11 cellular contexts compared by ENCODE assay signal in the genomic region with DNA sequence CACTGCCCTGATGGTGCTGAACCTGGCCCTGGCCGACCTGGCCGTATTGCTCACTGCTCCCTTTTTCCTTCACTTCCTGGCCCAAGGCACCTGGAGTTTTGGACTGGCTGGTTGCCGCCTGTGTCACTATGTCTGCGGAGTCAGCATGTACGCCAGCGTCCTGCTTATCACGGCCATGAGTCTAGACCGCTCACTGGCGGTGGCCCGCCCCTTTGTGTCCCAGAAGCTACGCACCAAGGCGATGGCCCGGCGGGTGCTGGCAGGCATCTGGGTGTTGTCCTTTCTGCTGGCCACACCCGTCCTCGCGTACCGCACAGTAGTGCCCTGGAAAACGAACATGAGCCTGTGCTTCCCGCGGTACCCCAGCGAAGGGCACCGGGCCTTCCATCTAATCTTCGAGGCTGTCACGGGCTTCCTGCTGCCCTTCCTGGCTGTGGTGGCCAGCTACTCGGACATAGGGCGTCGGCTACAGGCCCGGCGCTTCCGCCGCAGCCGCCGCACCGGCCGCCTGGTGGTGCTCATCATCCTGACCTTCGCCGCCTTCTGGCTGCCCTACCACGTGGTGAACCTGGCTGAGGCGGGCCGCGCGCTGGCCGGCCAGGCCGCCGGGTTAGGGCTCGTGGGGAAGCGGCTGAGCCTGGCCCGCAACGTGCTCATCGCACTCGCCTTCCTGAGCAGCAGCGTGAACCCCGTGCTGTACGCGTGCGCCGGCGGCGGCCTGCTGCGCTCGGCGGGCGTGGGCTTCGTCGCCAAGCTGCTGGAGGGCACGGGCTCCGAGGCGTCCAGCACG. TPM values are rescaled to one million over a fixed set of nuclear protein-coding genes. Genes with fewer than 3 reads are reported as not detected.
DNase-seq lines count a peak whose midpoint lies in the region; ATAC-seq and TF ChIP-seq lines count a peak whose summit lies in the region.
"Had no signal": no experiment of that assay in that cellular context is flagged by ENCODE, and none has a peak within 500 bp of the region (broad histone marks: within the 10 kb centered on the region; RNA-seq: fewer than 3 reads in every experiment).

No MANE protein-coding gene starts in this region.

- DNase-seq in DMS153 treated with DMSO at 0.1 percent for 48 hours (lab: John Stamatoyannopoulos, UW; ENCODE audit: unreplicated experiment) (peak; percentile 3), DMS153 (lab: John Stamatoyannopoulos, UW) (no peak), dermis blood vessel endothelial cell (peak; percentile 68), left lung (peak; percentile 48 to 80), suprapubic skin (ENCODE audit: low spot score in 2 of 2) (peak; percentile 82 to 83), 8988T (no peak)
- DNase-seq in activated T-helper 2 cell treated with anti-CD3 and anti-CD28 coated beads, Interferon-gamma antibody, Interleukin-2, Interleukin-4, amounts not matched to agents 10 μg/mL and 5 μg/mL and 100 μg/mL, durations not matched to agents 14 hours and 24 hours and 36 hours (ENCODE audit: low spot score): no peak

- peak; percentile 30 for ATAC-seq in left lung
- no peak for ATAC-seq in GM21515 (IDR thresholded peaks at IDR 0.05; ENCODE audit: unreplicated experiment)

- TF ChIP-seq POLR2A in suprapubic skin (IDR thresholded peaks at IDR 0.05): no peak

- H3K4me1 Mint-ChIP-seq in activated T-helper 2 cell treated with anti-CD3 and anti-CD28 coated beads, Interferon-gamma antibody, Interleukin-2, Interleukin-4, amounts not matched to agents 10 μg/mL and 5 μg/mL and 100 μg/mL, durations not matched to agents 14 hours and 24 hours and 36 hours (ENCODE audit: low read depth): peaks cover 45% of the 10 kb centered on the region

- peak; percentile 18 to 33 for TF ChIP-seq CTCF in left lung (IDR thresholded peaks at IDR 0.05)
- peak in 1 of 2 donors; percentile 31 for TF ChIP-seq CTCF in suprapubic skin (IDR thresholded peaks at IDR 0.05)

- H3K4me3 ChIP-seq in left lung (peak overlapping the region in 1 of 2 donors; percentile 32), suprapubic skin (peak overlapping the region; percentile 14)

- no peak for TF ChIP-seq EP300 in suprapubic skin (IDR thresholded peaks at IDR 0.05)

- H3K4me1 ChIP-seq in left lung: peaks cover 24 to 84% of the 10 kb centered on the region in 2 donors
- H3K4me1 ChIP-seq in suprapubic skin: peaks cover 62% of the 10 kb centered on the region

- peaks cover 30% of the 10 kb centered on the region for H3K36me3 Mint-ChIP-seq in activated T-helper 2 cell treated with anti-CD3 and anti-CD28 coated beads, Interferon-gamma antibody, Interleukin-2, Interleukin-4, amounts not matched to agents 10 μg/mL and 5 μg/mL and 100 μg/mL, durations not matched to agents 14 hours and 24 hours and 36 hours (ENCODE audit: low read depth)

- no peak overlapping the region for H3K27ac Mint-ChIP-seq in activated T-helper 2 cell treated with anti-CD3 and anti-CD28 coated beads, Interferon-gamma antibody, Interleukin-2, Interleukin-4, amounts not matched to agents 10 μg/mL and 5 μg/mL and 100 μg/mL, durations not matched to agents 14 hours and 24 hours and 36 hours

- peaks cover 0 to 35% of the 10 kb centered on the region in 2 donors for H3K36me3 ChIP-seq in left lung
- no peaks in the 10 kb centered on the region for H3K36me3 ChIP-seq in suprapubic skin

- H3K27ac ChIP-seq in left lung (peak overlapping the region; percentile 51 to 95), suprapubic skin (peak overlapping the region; percentile 64)

- H3K9me3 ChIP-seq in left lung: no peaks in the 10 kb centered on the region
- no peaks in the 10 kb centered on the region for H3K9me3 ChIP-seq in suprapubic skin

- H3K27me3 Mint-ChIP-seq in activated T-helper 2 cell treated with anti-CD3 and anti-CD28 coated beads, Interferon-gamma antibody, Interleukin-2, Interleukin-4, amounts not matched to agents 10 μg/mL and 5 μg/mL and 100 μg/mL, durations not matched to agents 14 hours and 24 hours and 36 hours (ENCODE audit: low read depth): peaks cover 11% of the 10 kb centered on the region

- H3K27me3 ChIP-seq in left lung (peaks cover 0 to 37% of the 10 kb centered on the region in 2 donors), suprapubic skin (no peaks in the 10 kb centered on the region)

- no peaks in the 10 kb centered on the region for H3K9me3 Mint-ChIP-seq in activated T-helper 2 cell treated with anti-CD3 and anti-CD28 coated beads, Interferon-gamma antibody, Interleukin-2, Interleukin-4, amounts not matched to agents 10 μg/mL and 5 μg/mL and 100 μg/mL, durations not matched to agents 14 hours and 24 hours and 36 hours

- WGBS in suprapubic skin: 49% methylated on average over 22 of the region's 70 CpGs

- intact Hi-C loops in left lung (cut with DNase I): no loop called here
- intact Hi-C loops in activated T-helper 2 cell treated with anti-CD3 and anti-CD28 coated beads, Interferon-gamma antibody, Interleukin-2, Interleukin-4, amounts not matched to agents 10 μg/mL and 5 μg/mL and 100 μg/mL, durations not matched to agents 14 hours and 24 hours and 36 hours (cut with micrococcal nuclease): loop anchor here (2.0 kb wide), 1 partner anchor 17 kb away; no protein-coding TSS in a partner anchor

- H3K4me3 Mint-ChIP-seq in activated T-helper 2 cell treated with anti-CD3 and anti-CD28 coated beads, Interferon-gamma antibody, Interleukin-2, Interleukin-4, amounts not matched to agents 10 μg/mL and 5 μg/mL and 100 μg/mL, durations not matched to agents 14 hours and 24 hours and 36 hours (ENCODE audit: low read depth): no peak overlapping the region

RNA-seq across cellular contexts. Expression of gene LTB4R, which starts 4.7 kb away (rescaled TPM):
- 3.5 and 3.6 TPM in 2 replicates for total RNA-seq in dermis blood vessel endothelial cell
- 10 to 100 TPM in 1 of 2 donors, 1 to 10 TPM in 1; 5.9 to 26.1 TPM for total RNA-seq in left lung
- total RNA-seq in suprapubic skin: 100 to 1,000 TPM in 2 of 4 donors, 10 to 100 TPM in 2; 83.1 to 137 (median 117) TPM
- total RNA-seq in activated T-helper 2 cell treated with anti-CD3 and anti-CD28 coated beads, Interferon-gamma antibody, Interleukin-2, Interleukin-4, amounts not matched to agents 10 μg/mL and 5 μg/mL and 100 μg/mL, durations not matched to agents 14 hours and 24 hours and 36 hours: 10.7 and 11.9 TPM in 2 replicates

RNA-seq across cellular contexts. Expression of gene LTB4R2, which starts 6.1 kb away (rescaled TPM):
- 5.9 and 9.7 TPM in 2 replicates for total RNA-seq in dermis blood vessel endothelial cell
- total RNA-seq in left lung: 1 to 10 TPM; 4.5 to 6.3 TPM
- total RNA-seq in suprapubic skin: 100 to 1,000 TPM; 131 to 184 (median 156) TPM
- 7.9 and 9.5 TPM in 2 replicates for total RNA-seq in activated T-helper 2 cell treated with anti-CD3 and anti-CD28 coated beads, Interferon-gamma antibody, Interleukin-2, Interleukin-4, amounts not matched to agents 10 μg/mL and 5 μg/mL and 100 μg/mL, durations not matched to agents 14 hours and 24 hours and 36 hours

RNA-seq across cellular contexts. Expression of gene CIDEB, which starts 8.2 kb away (rescaled TPM):
- total RNA-seq in dermis blood vessel endothelial cell (4.6 and 7.5 TPM in 2 replicates), left lung (10 to 100 TPM in 1 of 2 donors, 1 to 10 TPM in 1; 9.2 to 22.7 TPM), suprapubic skin (10 to 100 TPM; 23.4 to 32.7 (median 31.7) TPM)
- 19.6 and 24.7 TPM in 2 replicates for total RNA-seq in activated T-helper 2 cell treated with anti-CD3 and anti-CD28 coated beads, Interferon-gamma antibody, Interleukin-2, Interleukin-4, amounts not matched to agents 10 μg/mL and 5 μg/mL and 100 μg/mL, durations not matched to agents 14 hours and 24 hours and 36 hours
- total RNA-seq: A172, H4, RPMI7951 had no signal

RNA-seq across cellular contexts. Expression of gene NOP9, which starts 16.4 kb away (rescaled TPM):
- total RNA-seq in dermis blood vessel endothelial cell (30.1 and 33.5 TPM in 2 replicates), left lung (10 to 100 TPM; 22.4 to 24.8 TPM), suprapubic skin (10 to 100 TPM; 19.8 to 31.2 (median 21.2) TPM)
- total RNA-seq in activated T-helper 2 cell treated with anti-CD3 and anti-CD28 coated beads, Interferon-gamma antibody, Interleukin-2, Interleukin-4, amounts not matched to agents 10 μg/mL and 5 μg/mL and 100 μg/mL, durations not matched to agents 14 hours and 24 hours and 36 hours: 39.7 and 42.0 TPM in 2 replicates

RNA-seq across cellular contexts. Expression of gene DHRS1, which starts 16.4 kb away (rescaled TPM):
- total RNA-seq in dermis blood vessel endothelial cell: 10.6 and 16.7 TPM in 2 replicates
- total RNA-seq in left lung: 10 to 100 TPM; 24.9 to 50.2 TPM
- total RNA-seq in suprapubic skin: 100 to 1,000 TPM in 1 of 4 donors, 10 to 100 TPM in 3; 49.0 to 101 (median 82.1) TPM
- 9.7 and 10.4 TPM in 2 replicates for total RNA-seq in activated T-helper 2 cell treated with anti-CD3 and anti-CD28 coated beads, Interferon-gamma antibody, Interleukin-2, Interleukin-4, amounts not matched to agents 10 μg/mL and 5 μg/mL and 100 μg/mL, durations not matched to agents 14 hours and 24 hours and 36 hours

Comparison
In these comparisons a context has a peak if more than half of its experiments do, and no peak if none do; other contexts are left out.
1. DNase-seq: peak in DMS153 treated with DMSO at 0.1 percent for 48 hours (single experiment), dermis blood vessel endothelial cell (single experiment), left lung (2 of 2) and suprapubic skin (2 of 2); none in DMS153 (single experiment), 8988T (single experiment) and activated T-helper 2 cell treated with anti-CD3 and anti-CD28 coated beads, Interferon-gamma antibody, Interleukin-2, Interleukin-4, amounts not matched to agents 10 μg/mL and 5 μg/mL and 100 μg/mL, durations not matched to agents 14 hours and 24 hours and 36 hours (single experiment).
2. RNA of gene LTB4R2, which starts 6.1 kb away (total RNA-seq): 131 to 184 TPM in suprapubic skin; 5.9 to 9.7 TPM in dermis blood vessel endothelial cell, 7.9 to 9.5 TPM in activated T-helper 2 cell treated with anti-CD3 and anti-CD28 coated beads, Interferon-gamma antibody, Interleukin-2, Interleukin-4, amounts not matched to agents 10 μg/mL and 5 μg/mL and 100 μg/mL, durations not matched to agents 14 hours and 24 hours and 36 hours and 4.5 to 6.3 TPM in left lung; every median in the first group is over 10 times any median in the second.